8 cellular contexts compared by ENCODE assay signal in the genomic region with DNA sequence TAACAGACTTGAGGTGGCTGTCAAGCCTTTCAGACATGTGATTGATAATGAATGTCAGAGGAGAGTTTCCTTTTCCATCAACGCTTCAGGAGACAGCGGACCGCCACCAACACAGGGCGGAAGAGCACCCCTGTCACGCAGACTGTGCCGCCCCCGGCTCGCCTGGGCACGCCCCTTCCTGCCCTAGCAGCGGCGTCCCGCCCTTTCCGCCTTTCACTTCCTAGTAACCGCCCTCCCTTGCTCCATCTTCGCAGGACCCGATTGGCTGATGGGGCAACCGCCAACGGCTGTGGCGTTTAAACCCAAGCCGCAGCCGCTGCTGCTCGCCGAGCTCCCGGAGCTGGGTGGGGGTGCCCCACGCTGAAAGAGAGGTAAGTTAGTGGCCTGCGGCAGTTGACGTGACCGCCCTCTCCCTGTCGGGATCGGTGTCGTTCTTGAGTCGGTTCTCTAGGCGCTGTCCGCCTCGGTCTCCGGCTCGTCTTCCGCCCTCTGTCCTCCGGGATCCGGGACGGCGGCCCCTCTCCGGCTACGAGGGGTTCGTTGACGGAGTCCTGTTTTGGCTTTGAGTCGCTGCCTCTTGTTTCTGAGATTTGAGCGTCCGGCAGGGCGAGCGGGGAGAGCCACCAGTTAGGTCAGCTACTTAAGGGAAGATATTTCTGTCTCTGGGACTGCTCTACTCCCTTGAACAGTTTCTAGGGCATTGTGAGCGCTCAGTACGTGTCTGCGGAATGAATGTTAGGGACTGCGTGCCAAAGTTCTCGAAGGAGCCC. TPM values are rescaled to one million over a fixed set of nuclear protein-coding genes. Genes with fewer than 3 reads are reported as not detected.
DNase-seq lines count a peak whose midpoint lies in the region; ATAC-seq and TF ChIP-seq lines count a peak whose summit lies in the region.

A gene with protein sequence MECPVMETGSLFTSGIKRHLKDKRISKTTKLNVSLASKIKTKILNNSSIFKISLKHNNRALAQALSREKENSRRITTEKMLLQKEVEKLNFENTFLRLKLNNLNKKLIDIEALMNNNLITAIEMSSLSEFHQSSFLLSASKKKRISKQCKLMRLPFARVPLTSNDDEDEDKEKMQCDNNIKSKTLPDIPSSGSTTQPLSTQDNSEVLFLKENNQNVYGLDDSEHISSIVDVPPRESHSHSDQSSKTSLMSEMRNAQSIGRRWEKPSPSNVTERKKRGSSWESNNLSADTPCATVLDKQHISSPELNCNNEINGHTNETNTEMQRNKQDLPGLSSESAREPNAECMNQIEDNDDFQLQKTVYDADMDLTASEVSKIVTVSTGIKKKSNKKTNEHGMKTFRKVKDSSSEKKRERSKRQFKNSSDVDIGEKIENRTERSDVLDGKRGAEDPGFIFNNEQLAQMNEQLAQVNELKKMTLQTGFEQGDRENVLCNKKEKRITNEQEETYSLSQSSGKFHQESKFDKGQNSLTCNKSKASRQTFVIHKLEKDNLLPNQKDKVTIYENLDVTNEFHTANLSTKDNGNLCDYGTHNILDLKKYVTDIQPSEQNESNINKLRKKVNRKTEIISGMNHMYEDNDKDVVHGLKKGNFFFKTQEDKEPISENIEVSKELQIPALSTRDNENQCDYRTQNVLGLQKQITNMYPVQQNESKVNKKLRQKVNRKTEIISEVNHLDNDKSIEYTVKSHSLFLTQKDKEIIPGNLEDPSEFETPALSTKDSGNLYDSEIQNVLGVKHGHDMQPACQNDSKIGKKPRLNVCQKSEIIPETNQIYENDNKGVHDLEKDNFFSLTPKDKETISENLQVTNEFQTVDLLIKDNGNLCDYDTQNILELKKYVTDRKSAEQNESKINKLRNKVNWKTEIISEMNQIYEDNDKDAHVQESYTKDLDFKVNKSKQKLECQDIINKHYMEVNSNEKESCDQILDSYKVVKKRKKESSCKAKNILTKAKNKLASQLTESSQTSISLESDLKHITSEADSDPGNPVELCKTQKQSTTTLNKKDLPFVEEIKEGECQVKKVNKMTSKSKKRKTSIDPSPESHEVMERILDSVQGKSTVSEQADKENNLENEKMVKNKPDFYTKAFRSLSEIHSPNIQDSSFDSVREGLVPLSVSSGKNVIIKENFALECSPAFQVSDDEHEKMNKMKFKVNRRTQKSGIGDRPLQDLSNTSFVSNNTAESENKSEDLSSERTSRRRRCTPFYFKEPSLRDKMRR (plus strand): TSS at position 326 of the 770 bp plus-strand sequence. CDS start 6,769 bp downstream, outside the sequence.

- WGBS in spleen, 5 donors: 0% methylated on average over 25 to 56 of the region's 56 CpGs

- no peaks in the 10 kb centered on the region for H3K27me3 Mint-ChIP-seq in central memory CD8-positive, alpha-beta T cell
- H3K27me3 Mint-ChIP-seq in immature natural killer cell (ENCODE audit: low read depth in 3 of 3): peaks cover 2 to 12% (median 6%) of the 10 kb centered on the region in 3 donors

- peak within 1 kb of the TSS; percentile 48 to 85 (median 76) for H3K27ac ChIP-seq in spleen

- peak within 1 kb of the TSS; percentile 83 to 92 (median 88) for H3K4me3 ChIP-seq in spleen

- H3K4me1 Mint-ChIP-seq in central memory CD8-positive, alpha-beta T cell: peaks cover 14% of the 10 kb centered on the region
- H3K4me1 Mint-ChIP-seq in immature natural killer cell: peaks cover 12 to 22% of the 10 kb centered on the region in 2 donors

- no peaks in the 10 kb centered on the region for H3K36me3 ChIP-seq in spleen

- peak within 1 kb of the TSS; percentile 84 for H3K27ac Mint-ChIP-seq in central memory CD8-positive, alpha-beta T cell (ENCODE audit: low read depth)
- H3K27ac Mint-ChIP-seq in immature natural killer cell: peak within 1 kb of the TSS; percentile 78 to 89 (median 83)

- no peaks in the 10 kb centered on the region for H3K9me3 ChIP-seq in spleen

- peaks cover 5 to 30% (median 12%) of the 10 kb centered on the region in 6 donors for H3K4me1 ChIP-seq in spleen

- DNase-seq in AML-193 (lab: John Stamatoyannopoulos, UW): peak; percentile 97 to 98
- peak; percentile 81 for DNase-seq in NCI-H446 treated with DMSO at 0.1 percent for 48 hours (lab: John Stamatoyannopoulos, UW)
- DNase-seq in activated CD4-positive, CD25-positive, alpha-beta regulatory T cell treated with anti-CD3 and anti-CD28 coated beads, Interleukin-2, amount 50 U/mL, for 16 hours (ENCODE audit: low read depth, low spot score): peak; percentile 92
- peak; percentile 91 for DNase-seq in central memory CD8-positive, alpha-beta T cell (ENCODE audit: low spot score in 2 of 2)
- peak; percentile 95 to 96 (median 96) for DNase-seq in immature natural killer cell
- DNase-seq in spleen: peak; percentile 99

- H3K36me3 Mint-ChIP-seq in central memory CD8-positive, alpha-beta T cell (ENCODE audit: insufficient read depth): peaks cover 3% of the 10 kb centered on the region
- no peaks in the 10 kb centered on the region for H3K36me3 Mint-ChIP-seq in immature natural killer cell

- peak in 2 of 11 experiments; percentile 17 to 39 for TF ChIP-seq CTCF in spleen (IDR thresholded peaks at IDR 0.05 in 8 of 11, conservative IDR thresholded peaks at IDR 0.05 in 3 of 11)

- H3K27me3 ChIP-seq in spleen (replicated peaks in 1 of 7): peaks cover 0 to 8% (median 0%) of the 10 kb centered on the region in 7 donors

- no peaks in the 10 kb centered on the region for H3K9me3 Mint-ChIP-seq in central memory CD8-positive, alpha-beta T cell
- no peaks in the 10 kb centered on the region for H3K9me3 Mint-ChIP-seq in immature natural killer cell

- ATAC-seq in HG03378 (IDR thresholded peaks at IDR 0.05; ENCODE audit: unreplicated experiment): peak; percentile 98
- ATAC-seq in central memory CD8-positive, alpha-beta T cell (replicated peaks; ENCODE audit: extremely low read depth, poor library complexity, severe bottlenecking): peak; percentile 100

- intact Hi-C loops in spleen (cut with DNase I; ENCODE audit: low total_unique reads): no loop called here

- peak; percentile 80 for TF ChIP-seq POLR2A in GM19099 (IDR thresholded peaks at IDR 0.05; ENCODE audit: extremely low read depth, insufficient read length, low read depth)
- peak in 1 of 3 donors; percentile 36 for TF ChIP-seq POLR2A in spleen (IDR thresholded peaks at IDR 0.05)

- H3K4me3 Mint-ChIP-seq in central memory CD8-positive, alpha-beta T cell: peak within 1 kb of the TSS; percentile 87
- H3K4me3 Mint-ChIP-seq in immature natural killer cell: peak within 1 kb of the TSS; percentile 86 to 93 (median 92)

RNA-seq across cellular contexts. Expression of the gene that starts here (rescaled TPM):
- polyA plus RNA-seq in immature natural killer cell (1 to 10 TPM; 3.4 to 6.1 (median 4.3) TPM), spleen (1 to 10 TPM in 2 of 3 donors, under 1 TPM in 1; 0.85 to 2.2 (median 1.6) TPM)
- total RNA-seq in spleen: 1 to 10 TPM; 3.5 to 9.9 (median 5.0) TPM

Comparison
In these comparisons a context has a peak if more than half of its experiments do, and no peak if none do; other contexts are left out.
1. Peak in every context shown above with its lines: DNase-seq, ATAC-seq, H3K4me3 ChIP-seq and H3K27ac ChIP-seq.